In the genomic region with DNA sequence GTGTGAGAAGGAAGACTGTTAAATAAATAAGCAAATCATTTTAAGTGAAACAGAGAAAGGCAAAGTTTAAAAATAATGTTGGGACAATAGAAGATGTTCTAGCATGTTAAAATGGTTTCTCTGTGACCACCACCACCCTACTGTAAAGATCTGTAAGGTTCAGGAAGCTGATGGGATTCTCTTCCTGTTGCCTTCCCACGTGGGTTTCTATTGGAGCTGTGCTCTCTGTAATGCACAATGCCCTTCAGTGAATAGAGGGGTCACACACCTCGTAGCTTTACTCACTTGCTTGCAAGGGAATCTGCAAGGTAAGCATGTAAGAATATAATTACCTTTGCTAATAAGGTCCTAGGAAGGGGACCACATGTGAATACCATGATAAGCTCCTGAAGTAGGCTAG, we compare ENCODE assay signal across 15 cellular contexts.
DNase-seq lines count a peak whose midpoint lies in the region; ATAC-seq, FAIRE-seq and TF ChIP-seq lines count a peak whose summit lies in the region.
"Had no signal": no experiment of that assay in that cellular context is flagged by ENCODE, and none has a peak within 500 bp of the region (broad histone marks: within the 10 kb centered on the region; RNA-seq: fewer than 3 reads in every experiment).

No MANE protein-coding gene starts in this region.

- intact Hi-C loops in left lung (cut with DNase I): no loop called here

- no peak for DNase-seq in HTR-8/SVneo (ENCODE audit: insufficient read length, low spot score)
- DNase-seq in MM.1S: no peak
- DNase-seq in WTC11 (ENCODE audit: low spot score): no peak
- no peak for DNase-seq in neuronal stem cell (ENCODE audit: low spot score)
- DNase-seq in left lung: no peak
- DNase-seq in HuH-7 (ENCODE audit: low spot score): no peak
- no peak for DNase-seq in WERI-Rb-1
- DNase-seq: Caco-2; CD8-positive, alpha-beta memory T cell; GF-D8 had no signal

- peak overlapping the region; percentile 20; the same call in 1 of the 2 replicates for H3K27ac Mint-ChIP-seq in WTC11
- H3K27ac Mint-ChIP-seq: CD8-positive, alpha-beta memory T cell had no signal

- H3K9ac ChIP-seq in MM.1S (ENCODE audit: low read length): no peak overlapping the region
- no peak overlapping the region for H3K9ac ChIP-seq in neuronal stem cell (ENCODE audit: low read depth, low read length, poor library complexity)

- no peak overlapping the region for H4K91ac ChIP-seq in neuronal stem cell (ENCODE audit: low read depth, low read length, poor library complexity)

- H2BK12ac ChIP-seq in neuronal stem cell (ENCODE audit: low read length): no peak overlapping the region

- no CpG with 5 or more reads among the region's 2 CpGs for WGBS in neuronal stem cell (ENCODE audit: extremely low coverage in 2 of 2, insufficient read length in 2 of 2, insufficient replicate concordance in 1 of 2), 2 donors

- peaks cover 22% of the 10 kb centered on the region for H3K4me1 Mint-ChIP-seq in WTC11

- H2BK15ac ChIP-seq in neuronal stem cell (ENCODE audit: low read length): no peak overlapping the region

- no peak overlapping the region for H2AK5ac ChIP-seq in neuronal stem cell (ENCODE audit: low read depth, low read length)

- H3K36me3 ChIP-seq in MM.1S (replicated peaks; ENCODE audit: insufficient read depth, low read length) (no peaks in the 10 kb centered on the region), neuronal stem cell (replicated peaks in 1 of 2; ENCODE audit: control insufficient read depth in 2 of 2, insufficient read depth in 2 of 2, low read length in 2 of 2) (no peaks in the 10 kb centered on the region), left lung (no peaks in the 10 kb centered on the region), WERI-Rb-1 (no peaks in the 10 kb centered on the region)

- H3K4me1 ChIP-seq in MM.1S (ENCODE audit: low read length) (0 out of 2 replicates have a peak, but pooled peaks cover 3% of the 10 kb centered on the region), neuronal stem cell (ENCODE audit: control insufficient read depth in 2 of 2, insufficient read depth in 1 of 2, low read depth in 1 of 2, low read length in 2 of 2) (no peaks in the 10 kb centered on the region), left lung (no peaks in the 10 kb centered on the region)
- H3K4me1 ChIP-seq: A549 had no signal

- H3K79me2 ChIP-seq in MM.1S (ENCODE audit: low read length): no peaks in the 10 kb centered on the region

- no peaks in the 10 kb centered on the region; the same call in 1 of the 2 replicates for H3K27me3 Mint-ChIP-seq in WTC11 (ENCODE audit: low read depth)
- H3K27me3 Mint-ChIP-seq: CD8-positive, alpha-beta memory T cell had no signal

- H3K27me3 ChIP-seq in MM.1S (replicated peaks; ENCODE audit: insufficient read depth, low read length): no peaks in the 10 kb centered on the region
- H3K27me3 ChIP-seq in neuronal stem cell (ENCODE audit: control insufficient read depth in 3 of 3, insufficient read depth in 3 of 3, low read depth in 1 of 3, low read length in 3 of 3): no peaks in the 10 kb centered on the region
- H3K27me3 ChIP-seq in left lung: no peaks in the 10 kb centered on the region
- H3K27me3 ChIP-seq in WERI-Rb-1 (ENCODE audit: insufficient read depth, low read depth, severe bottlenecking): no peaks in the 10 kb centered on the region

- peak; percentile 53 for ATAC-seq in WTC11
- ATAC-seq in left lung: no peak
- ATAC-seq: A549, HCT116 had no signal

- no peaks in the 10 kb centered on the region for H3K9me3 ChIP-seq in MM.1S (replicated peaks; ENCODE audit: insufficient read depth, low read length)
- H3K9me3 ChIP-seq in neuronal stem cell (replicated peaks in 1 of 2; ENCODE audit: control insufficient read depth in 2 of 2, insufficient read depth in 1 of 2, low read depth in 1 of 2, low read length in 2 of 2): no peaks in the 10 kb centered on the region
- H3K9me3 ChIP-seq in left lung: peaks cover 0 to 9% of the 10 kb centered on the region in 2 donors
- no peaks in the 10 kb centered on the region for H3K9me3 ChIP-seq in WERI-Rb-1 (ENCODE audit: severe bottlenecking)
- H3K9me3 ChIP-seq: A549 had no signal

- no peak overlapping the region for H3K23ac ChIP-seq in neuronal stem cell (ENCODE audit: low read depth, low read length, poor library complexity)

- peaks cover 13% of the 10 kb centered on the region for H3K36me3 Mint-ChIP-seq in WTC11

- peaks cover 14% of the 10 kb centered on the region for H3K9me3 Mint-ChIP-seq in WTC11

- H3K27ac ChIP-seq in MM.1S (ENCODE audit: low read length): no peak overlapping the region
- no peak overlapping the region for H3K27ac ChIP-seq in neuronal stem cell (replicated peaks; ENCODE audit: low read length)
- H3K27ac ChIP-seq in left lung: no peak overlapping the region
- H3K27ac ChIP-seq in WERI-Rb-1: no peak overlapping the region
- H3K27ac ChIP-seq: A549, HL-60 had no signal

- TF ChIP-seq CTCF in MM.1S (IDR thresholded peaks at IDR 0.05; ENCODE audit: low read length) (no peak), WTC11 (IDR thresholded peaks at IDR 0.05) (no peak), left lung (IDR thresholded peaks at IDR 0.05) (no peak), WERI-Rb-1 (IDR thresholded peaks at IDR 0.05; ENCODE audit: low read depth, low read length) (no peak)

- FAIRE-seq in HTR-8/SVneo (lab: Jason Lieb, UNC): peak; percentile 57
- FAIRE-seq: A549, GM19239, H54 had no signal

- H3K4me3 ChIP-seq in MM.1S (ENCODE audit: low read length) (no peak overlapping the region), neuronal stem cell (ENCODE audit: low read length in 2 of 2) (no peak overlapping the region), left lung (no peak overlapping the region), WERI-Rb-1 (ENCODE audit: low read depth, low read length) (no peak overlapping the region)
- H3K4me3 ChIP-seq: A549 had no signal

- no peaks in the 10 kb centered on the region for H3K79me1 ChIP-seq in neuronal stem cell (ENCODE audit: low read depth, low read length)

- H2AFZ ChIP-seq in MM.1S (ENCODE audit: low read length): peak overlapping the region; percentile 6; the same call in 1 of the 2 replicates
- peak overlapping the region; percentile 27 for H2AFZ ChIP-seq in neuronal stem cell (ENCODE audit: low read length)

- H4K20me1 ChIP-seq in MM.1S (ENCODE audit: insufficient read depth, low read length): no peaks in the 10 kb centered on the region

- H3K9me2 ChIP-seq in MM.1S (replicated peaks; ENCODE audit: insufficient read depth, low read length): no peaks in the 10 kb centered on the region

- H2BK120ac ChIP-seq in neuronal stem cell (ENCODE audit: low read depth, low read length): no peak overlapping the region

- H3K14ac ChIP-seq in neuronal stem cell (ENCODE audit: low read length): no peak overlapping the region

- CTCF ChIA-PET in WTC11 (lab: Charles Lee): interaction anchor here (1.0 kb wide), 1 partner anchor 196 kb away, joined by 3 read pairs; no protein-coding TSS in a partner anchor

- H3K18ac ChIP-seq in neuronal stem cell (ENCODE audit: low read length): no peak overlapping the region

- no peak overlapping the region for H2BK5ac ChIP-seq in neuronal stem cell (ENCODE audit: low read length)

- no peak overlapping the region for H3K4ac ChIP-seq in neuronal stem cell (ENCODE audit: low read length)

- H3F3A ChIP-seq in MM.1S (ENCODE audit: insufficient read depth, low read length): no peaks in the 10 kb centered on the region

- POLR2A ChIA-PET in WTC11 (lab: Charles Lee): no interaction called here

- H3K4me2 ChIP-seq in MM.1S (ENCODE audit: low read depth, low read length) (no peak overlapping the region), neuronal stem cell (ENCODE audit: insufficient read depth, low read length, poor library complexity, severe bottlenecking) (no peak overlapping the region)
- H3K4me2 ChIP-seq: A549 had no signal

- no peak overlapping the region for H4K8ac ChIP-seq in neuronal stem cell (ENCODE audit: low read depth, low read length)

- H3K4me3 Mint-ChIP-seq in WTC11: no peak overlapping the region
- H3K4me3 Mint-ChIP-seq: CD8-positive, alpha-beta memory T cell had no signal

TF ChIP-seq in WTC11, 78 proteins besides CTCF, POLR2A, EP300 and RAD21 (continues in another document):
- TF ChIP-seq SMAD3 (CRISPR knock-in tag; IDR thresholded peaks at IDR 0.05; ENCODE audit: borderline replicate concordance) (no peak), NFATC4 (CRISPR knock-in tag; IDR thresholded peaks at IDR 0.05) (no peak), CREM (CRISPR knock-in tag; IDR thresholded peaks at IDR 0.05) (no peak), OVOL2 (CRISPR knock-in tag; IDR thresholded peaks at IDR 0.05; ENCODE audit: borderline replicate concordance) (no peak), HMGA2 (CRISPR knock-in tag; IDR thresholded peaks at IDR 0.05) (no peak), ZNF671 (CRISPR knock-in tag; IDR thresholded peaks at IDR 0.05) (no peak), ZNF232 (CRISPR knock-in tag; IDR thresholded peaks at IDR 0.05) (no peak), EMX1 (CRISPR knock-in tag; IDR thresholded peaks at IDR 0.05) (no peak)
- TF ChIP-seq, protein P1, sequence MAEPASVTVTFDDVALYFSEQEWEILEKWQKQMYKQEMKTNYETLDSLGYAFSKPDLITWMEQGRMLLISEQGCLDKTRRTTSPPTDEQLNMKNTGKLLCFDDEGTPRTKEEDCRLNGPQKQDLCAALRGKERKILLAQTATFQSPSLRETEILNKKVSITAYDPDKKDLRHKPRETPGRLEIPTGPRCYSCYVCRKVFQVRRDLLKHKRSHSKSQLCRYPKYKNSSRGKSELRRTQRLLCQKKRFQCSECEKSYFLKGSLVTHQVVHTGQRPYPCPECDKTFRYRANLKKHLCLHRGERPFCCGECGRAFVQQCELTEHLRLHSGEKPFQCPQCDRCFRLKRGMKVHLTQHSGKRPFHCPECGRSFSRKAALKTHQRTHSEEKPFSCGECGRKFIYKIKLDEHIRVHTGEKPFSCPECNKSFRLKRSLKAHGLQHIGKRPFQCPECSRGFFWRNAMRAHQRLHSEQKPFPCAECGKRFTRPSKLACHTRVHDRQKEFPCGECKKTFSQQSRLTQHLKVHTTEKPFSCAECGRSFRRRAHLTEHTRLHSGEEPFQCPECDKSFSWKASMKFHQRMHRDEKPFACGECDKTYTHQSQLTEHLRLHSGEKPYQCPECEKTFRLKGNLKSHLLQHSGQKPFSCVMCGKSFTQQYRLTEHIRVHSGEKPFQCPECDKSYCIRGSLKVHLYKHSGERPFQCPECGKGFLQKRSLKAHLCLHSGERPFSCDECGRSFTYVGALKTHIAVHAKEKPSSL (CRISPR knock-in tag; conservative IDR thresholded peaks at IDR 0.05): no peak
- TF ChIP-seq, protein P2, sequence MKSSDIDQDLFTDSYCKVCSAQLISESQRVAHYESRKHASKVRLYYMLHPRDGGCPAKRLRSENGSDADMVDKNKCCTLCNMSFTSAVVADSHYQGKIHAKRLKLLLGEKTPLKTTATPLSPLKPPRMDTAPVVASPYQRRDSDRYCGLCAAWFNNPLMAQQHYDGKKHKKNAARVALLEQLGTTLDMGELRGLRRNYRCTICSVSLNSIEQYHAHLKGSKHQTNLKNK (CRISPR knock-in tag; IDR thresholded peaks at IDR 0.05): no peak
